In the genomic region with DNA sequence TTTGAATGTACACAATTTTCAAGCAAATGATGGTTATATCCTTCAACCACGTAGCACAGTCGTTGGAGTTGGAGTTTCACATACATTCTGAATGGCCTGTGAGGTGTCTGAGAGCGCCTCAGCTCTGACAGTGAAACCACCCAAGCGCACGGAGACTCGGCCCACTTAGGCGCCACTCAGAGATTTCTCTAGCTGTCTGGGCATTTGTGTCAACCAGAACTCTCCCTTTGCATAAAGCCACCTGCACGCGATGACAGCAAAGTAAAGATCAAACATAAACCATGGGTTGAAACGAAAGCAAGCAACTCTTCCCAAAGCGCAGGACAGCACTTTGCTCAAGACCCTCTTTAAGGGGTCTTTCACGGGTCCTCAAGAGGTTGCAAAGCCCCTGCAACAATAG, we compare ENCODE assay signal across 9 cellular contexts. TPM values are rescaled to one million over a fixed set of nuclear protein-coding genes. Genes with fewer than 3 reads are reported as not detected.
DNase-seq lines count a peak whose midpoint lies in the region; ATAC-seq and TF ChIP-seq lines count a peak whose summit lies in the region.
"Had no signal": no experiment of that assay in that cellular context is flagged by ENCODE, and none has a peak within 500 bp of the region (broad histone marks: within the 10 kb centered on the region; RNA-seq: fewer than 3 reads in every experiment).

No MANE protein-coding gene starts in this region.

- no peaks in the 10 kb centered on the region for H3K36me3 ChIP-seq in CD4-positive, alpha-beta memory T cell (ENCODE audit: insufficient read depth, low read length)

- ATAC-seq in natural killer cell = peak in 1 of 3 donors; percentile 21
- ATAC-seq in GM21717 (IDR thresholded peaks at IDR 0.05; ENCODE audit: unreplicated experiment) = no peak

- no peaks in the 10 kb centered on the region for H3K36me3 Mint-ChIP-seq in CD4-positive, alpha-beta memory T cell
- no peaks in the 10 kb centered on the region for H3K36me3 Mint-ChIP-seq in brain
- H3K36me3 Mint-ChIP-seq in natural killer cell = no peaks in the 10 kb centered on the region

- H3K4me3 ChIP-seq in CD4-positive, alpha-beta memory T cell (ENCODE audit: low read length in 2 of 2) = no peak overlapping the region

- peaks cover 20% of the 10 kb centered on the region for H3K4me1 ChIP-seq in CD4-positive, alpha-beta memory T cell (ENCODE audit: insufficient read depth, low read length)

- H3K9me3 ChIP-seq in CD4-positive, alpha-beta memory T cell (ENCODE audit: control insufficient read depth in 1 of 2, low read length in 2 of 2) = no peaks in the 10 kb centered on the region

- peaks cover 18 to 35% (median 24%) of the 10 kb centered on the region in 4 donors for H3K4me1 Mint-ChIP-seq in CD4-positive, alpha-beta memory T cell
- H3K4me1 Mint-ChIP-seq in brain (peaks cover 34% of the 10 kb centered on the region), natural killer cell (peaks cover 13 to 51% of the 10 kb centered on the region in 2 donors)

- TF ChIP-seq CTCF in brain (conservative IDR thresholded peaks at IDR 0.05) = no peak
- no peak for TF ChIP-seq CTCF in natural killer cell (IDR thresholded peaks at IDR 0.05)

- intact Hi-C loops in CD4-positive, alpha-beta memory T cell (cut with micrococcal nuclease) = no loop called here
- intact Hi-C loops in natural killer cell (cut with micrococcal nuclease) = loop anchor here (5.0 kb wide), 1 partner anchor 108 kb away; no protein-coding TSS in a partner anchor

- in situ Hi-C loops in KBM-7 (cut with MboI; ENCODE audit: low pct_unique_long_range_greater_than_20kb, low sequenced_read_pairs) = no loop called here

- POLR2A ChIA-PET in CD4-positive, alpha-beta memory T cell (lab: Charles Lee; ENCODE audit: partially characterized antibody) = no interaction called here

- H3K9me3 Mint-ChIP-seq in CD4-positive, alpha-beta memory T cell = no peaks in the 10 kb centered on the region
- peaks cover 0 to 3% (median 0%) of the 10 kb centered on the region in 5 experiments for H3K9me3 Mint-ChIP-seq in brain
- no peaks in the 10 kb centered on the region for H3K9me3 Mint-ChIP-seq in natural killer cell

- H3K27ac Mint-ChIP-seq in CD4-positive, alpha-beta memory T cell = no peak overlapping the region
- H3K27ac Mint-ChIP-seq in brain = no peak overlapping the region
- H3K27ac Mint-ChIP-seq in natural killer cell = no peak overlapping the region

- peaks cover 45 to 57% of the 10 kb centered on the region in 2 donors for H3K27me3 Mint-ChIP-seq in CD4-positive, alpha-beta memory T cell
- H3K27me3 Mint-ChIP-seq in brain = peaks cover 88% of the 10 kb centered on the region
- peaks cover 48 to 52% of the 10 kb centered on the region in 2 donors for H3K27me3 Mint-ChIP-seq in natural killer cell (ENCODE audit: low read depth in 2 of 2)

- no peak overlapping the region for H3K27ac ChIP-seq in CD4-positive, alpha-beta memory T cell (ENCODE audit: low read depth, low read length)

- no peak for DNase-seq in CD4-positive, alpha-beta memory T cell
- peak; percentile 34 for DNase-seq in GM19240 (ENCODE audit: insufficient read length, low spot score)
- DNase-seq in natural killer cell = no peak
- DNase-seq in KBM-7 = no peak
- no peak for DNase-seq in NCI-H2029 treated with DMSO at 0.1 percent for 48 hours (lab: John Stamatoyannopoulos, UW)
- DNase-seq in central memory CD4-positive, alpha-beta T cell = no peak
- DNase-seq: NCI-H1092 treated with DMSO at 0.1 percent for 48 hours had no signal

- CTCF ChIA-PET in CD4-positive, alpha-beta memory T cell (lab: Charles Lee; ENCODE audit: partially characterized antibody) = interaction anchor here (0.8 kb wide), 1 partner anchor 130 kb away, joined by 3 read pairs; no protein-coding TSS in a partner anchor

- H3K27me3 ChIP-seq in CD4-positive, alpha-beta memory T cell (ENCODE audit: insufficient read depth, low read length) = peaks cover 16% of the 10 kb centered on the region

- peak overlapping the region; percentile 66 to 87 (median 74) for H3K4me3 Mint-ChIP-seq in CD4-positive, alpha-beta memory T cell
- H3K4me3 Mint-ChIP-seq in brain = peak overlapping the region; percentile 72 to 80 (median 73)
- H3K4me3 Mint-ChIP-seq in natural killer cell = peak overlapping the region; percentile 60

RNA-seq across cellular contexts. Expression of gene SLC6A4, which starts 0.5 kb away (rescaled TPM):
- total RNA-seq in CD4-positive, alpha-beta memory T cell = not detected
- polyA plus RNA-seq in CD4-positive, alpha-beta memory T cell = not detected
- 0.32 TPM for polyA plus RNA-seq in brain (ENCODE audit: insufficient read depth, low read depth, low replicate concordance)
- 1 to 10 TPM in 1 of 3 donors, under 1 TPM in 2; 0.43 to 3.5 (median 0.58) TPM for total RNA-seq in natural killer cell

RNA-seq across cellular contexts. Expression of gene BLMH, which starts 56.8 kb away (rescaled TPM):
- total RNA-seq in CD4-positive, alpha-beta memory T cell = 10 to 100 TPM; 54.0 to 57.6 TPM
- 10 to 100 TPM; 19.4 to 36.8 TPM for polyA plus RNA-seq in CD4-positive, alpha-beta memory T cell
- polyA plus RNA-seq in brain (ENCODE audit: insufficient read depth, low read depth, low replicate concordance) = 69.1 TPM
- 10 to 100 TPM; 44.8 to 52.8 (median 46.7) TPM for total RNA-seq in natural killer cell
